Comparison of ENCODE assay signal across 10 cellular contexts in genomic region chr5:138974227-138975063, GRCh38.
DNase-seq lines count a peak whose midpoint lies in the region; ATAC-seq and TF ChIP-seq lines count a peak whose summit lies in the region.
"Had no signal": no experiment of that assay in that cellular context is flagged by ENCODE, and none has a peak within 500 bp of the region (broad histone marks: within the 10 kb centered on the region; RNA-seq: fewer than 3 reads in every experiment).

No MANE protein-coding gene starts in this region.

- intact Hi-C loops in ascending aorta (cut with DNase I) (loop anchor here (2.0 to 5.0 kb wide), 2 partner anchors 48 to 57 kb away; no protein-coding TSS in a partner anchor), left cardiac atrium (cut with DNase I) (no loop called here)

- H3K4me3 ChIP-seq in HAP-1: no peak overlapping the region
- no peak overlapping the region for H3K4me3 ChIP-seq in ascending aorta
- no peak overlapping the region for H3K4me3 ChIP-seq in H7 (ENCODE audit: insufficient read depth, low read depth, low read length)

- H3K36me3 ChIP-seq in HAP-1 (replicated peaks) (no peaks in the 10 kb centered on the region), ascending aorta (no peaks in the 10 kb centered on the region), H7 (replicated peaks; ENCODE audit: control insufficient read depth, insufficient read depth, low read length) (no peaks in the 10 kb centered on the region)

- no peak for TF ChIP-seq CTCF in ascending aorta (IDR thresholded peaks at IDR 0.05)

- H3K27me3 ChIP-seq in HAP-1 (ENCODE audit: low read depth): no peaks in the 10 kb centered on the region
- H3K27me3 ChIP-seq in ascending aorta: no peaks in the 10 kb centered on the region
- H3K27me3 ChIP-seq in H7 (ENCODE audit: control insufficient read depth, insufficient read depth, low read length): no peaks in the 10 kb centered on the region

- ATAC-seq in left cardiac atrium (peak; percentile 89 to 92), GM21390 (IDR thresholded peaks at IDR 0.05; ENCODE audit: unreplicated experiment) (no peak), GM21423 (IDR thresholded peaks at IDR 0.05; ENCODE audit: unreplicated experiment) (no peak)
- ATAC-seq: activated T-cell treated with anti-CD3 and anti-CD28 coated beads, Interleukin-2, amount 50 U/mL, for 4 hours; Panc1 had no signal

- in situ Hi-C loops in HAP-1 (cut with MboI; ENCODE audit: low sequenced_read_pairs): no loop called here

- peak; percentile 89 to 97 for DNase-seq in HAP-1 (ENCODE audit: low spot score in 2 of 2)
- peak in 1 of 2 donors; percentile 88 for DNase-seq in ascending aorta (ENCODE audit: low spot score in 2 of 2)
- DNase-seq in left cardiac atrium: peak; percentile 86
- DNase-seq in retina: peak; percentile 66
- no peak for DNase-seq in H7
- no peak for DNase-seq in EL
- DNase-seq: activated T-cell treated with anti-CD3 and anti-CD28 coated beads, Interleukin-2, amount 50 U/mL, for 4 hours had no signal

- H3K4me1 ChIP-seq in HAP-1: peaks cover 13% of the 10 kb centered on the region
- peaks cover 11 to 42% of the 10 kb centered on the region in 2 donors for H3K4me1 ChIP-seq in ascending aorta

- no peaks in the 10 kb centered on the region for H3K9me3 ChIP-seq in HAP-1
- H3K9me3 ChIP-seq in ascending aorta: no peaks in the 10 kb centered on the region

- peak overlapping the region; percentile 82 to 88 for H3K27ac ChIP-seq in ascending aorta

Comparison
In these comparisons a context has a peak if more than half of its experiments do, and no peak if none do; other contexts are left out.
1. DNase-seq: peak in HAP-1 (2 of 2), left cardiac atrium (single experiment) and retina (single experiment); none in H7 (single experiment) and EL (single experiment).
2. ATAC-seq: peak in left cardiac atrium (2 of 2); none in GM21390 (single experiment) and GM21423 (single experiment).